33 cellular contexts compared by ENCODE assay signal in genomic region chr5:149969181-149969950, GRCh38. TPM values are rescaled to one million over a fixed set of nuclear protein-coding genes. Genes with fewer than 3 reads are reported as not detected.
"Had no signal": no experiment of that assay in that cellular context is flagged by ENCODE, and none has a peak within 500 bp of the region (broad histone marks: within the 10 kb centered on the region; RNA-seq: fewer than 3 reads in every experiment).

No MANE protein-coding gene starts in this region.

- H3K27me3 ChIP-seq: foreskin keratinocyte, heart right ventricle, neutrophil, pancreas, right lobe of liver, thyroid gland had no signal

- ATAC-seq: esophagus mucosa; foreskin keratinocyte; heart right ventricle; left lobe of liver; natural killer cell treated with Interleukin-12 subunit alpha and Interleukin-12 subunit beta and Interleukin-15 and Interleukin-18, amount 100 ng/mL, for 72 hours; pancreas; right lobe of liver; stimulated activated naive CD8-positive, alpha-beta T cell treated with anti-CD3 and anti-CD28 coated beads, Interleukin-15, amount 100 ng/mL, for 72 hours had no signal

- H3K27ac Mint-ChIP-seq: endodermal cell; immature natural killer cell; memory B cell; natural killer cell treated with Interleukin-12 subunit alpha and Interleukin-12 subunit beta and Interleukin-15 and Interleukin-18, amount 100 ng/mL, for 72 hours; stimulated activated naive CD8-positive, alpha-beta T cell treated with anti-CD3 and anti-CD28 coated beads, Interleukin-15, amount 100 ng/mL, for 72 hours; type B pancreatic cell had no signal

- DNase-seq: effector CD8-positive, alpha-beta T cell; endodermal cell; foreskin keratinocyte; glutamatergic neuron; heart right ventricle; hippocampal formation; immature natural killer cell; islet precursor cell; pancreas; right lobe of liver; stimulated activated CD4-positive, alpha-beta T cell treated with anti-CD3 and anti-CD28 coated beads, Interleukin-12 subunit alpha, Interleukin-12 subunit beta, amount 100 ng/mL, for 4 hours; stimulated activated CD4-positive, alpha-beta T cell treated with anti-CD3 and anti-CD28 coated beads, Interleukin-1b, Interleukin-23, amount 100 ng/mL, for 48 hours; stimulated activated CD4-positive, alpha-beta T cell treated with anti-CD3 and anti-CD28 coated beads, Interleukin-4, amount 100 ng/mL, for 1 hour; stimulated activated CD8-positive, alpha-beta memory T cell treated with anti-CD3 and anti-CD28 coated beads, Interleukin-4, amount 100 ng/mL, for 48 hours; stimulated activated naive CD4-positive, alpha-beta T cell; stimulated activated naive CD8-positive, alpha-beta T cell treated with anti-CD3 and anti-CD28 coated beads, Interleukin-15, amount 100 ng/mL, for 72 hours; thyroid gland had no signal

- H3K36me3 Mint-ChIP-seq: immature natural killer cell; natural killer cell treated with Interleukin-12 subunit alpha and Interleukin-12 subunit beta and Interleukin-15 and Interleukin-18, amount 100 ng/mL, for 72 hours; type B pancreatic cell had no signal

- H3K4me1 Mint-ChIP-seq: endodermal cell; neural crest cell; stimulated activated naive CD8-positive, alpha-beta T cell treated with anti-CD3 and anti-CD28 coated beads, Interleukin-15, amount 100 ng/mL, for 72 hours had no signal

- H3K4me1 ChIP-seq: foreskin keratinocyte, heart right ventricle, pancreas, right lobe of liver, thyroid gland had no signal

- H3K27me3 Mint-ChIP-seq: central memory CD8-positive, alpha-beta T cell; memory B cell; natural killer cell treated with Interleukin-12 subunit alpha and Interleukin-12 subunit beta and Interleukin-15 and Interleukin-18, amount 100 ng/mL, for 72 hours; stimulated activated naive CD8-positive, alpha-beta T cell treated with anti-CD3 and anti-CD28 coated beads, Interleukin-15, amount 100 ng/mL, for 72 hours; type B pancreatic cell had no signal

- H3K36me3 ChIP-seq: heart right ventricle, neutrophil, pancreas, right lobe of liver, thyroid gland had no signal

- H3K27ac ChIP-seq: epithelial cell of prostate, foreskin keratinocyte, heart right ventricle, neutrophil, pancreas, right lobe of liver, thyroid gland had no signal

- H3K4me3 ChIP-seq: heart right ventricle, lung, pancreas, right lobe of liver, smooth muscle cell, thyroid gland had no signal

- H3K9me3 Mint-ChIP-seq: central memory CD8-positive, alpha-beta T cell; endodermal cell; immature natural killer cell; memory B cell; natural killer cell treated with Interleukin-12 subunit alpha and Interleukin-12 subunit beta and Interleukin-15 and Interleukin-18, amount 100 ng/mL, for 72 hours; neural crest cell; stimulated activated naive CD8-positive, alpha-beta T cell treated with anti-CD3 and anti-CD28 coated beads, Interleukin-15, amount 100 ng/mL, for 72 hours; type B pancreatic cell had no signal

- H3K4me3 Mint-ChIP-seq: central memory CD8-positive, alpha-beta T cell; endodermal cell; immature natural killer cell; memory B cell; natural killer cell treated with Interleukin-12 subunit alpha and Interleukin-12 subunit beta and Interleukin-15 and Interleukin-18, amount 100 ng/mL, for 72 hours; neural crest cell; stimulated activated naive CD8-positive, alpha-beta T cell treated with anti-CD3 and anti-CD28 coated beads, Interleukin-15, amount 100 ng/mL, for 72 hours; type B pancreatic cell had no signal

- H3K9me3 ChIP-seq: heart right ventricle, neutrophil, pancreas, right lobe of liver, thyroid gland had no signal

- H3K4me2 ChIP-seq: smooth muscle cell had no signal

RNA-seq across cellular contexts. Expression of gene PDE6A, which starts 24.8 kb away (rescaled TPM):
- total RNA-seq: foreskin keratinocyte; left lobe of liver; liver; mononuclear cell; natural killer cell treated with Interleukin-12 subunit alpha and Interleukin-12 subunit beta and Interleukin-15 and Interleukin-18, amount 100 ng/mL, for 72 hours; neural crest cell; omental fat pad; pancreas; posterior vena cava; right lobe of liver; smooth muscle cell; temporal lobe; thyroid gland had no signal
- polyA plus RNA-seq: immature natural killer cell, pancreas had no signal
